ENCODE assay signal across 23 cellular contexts in the genomic region with DNA sequence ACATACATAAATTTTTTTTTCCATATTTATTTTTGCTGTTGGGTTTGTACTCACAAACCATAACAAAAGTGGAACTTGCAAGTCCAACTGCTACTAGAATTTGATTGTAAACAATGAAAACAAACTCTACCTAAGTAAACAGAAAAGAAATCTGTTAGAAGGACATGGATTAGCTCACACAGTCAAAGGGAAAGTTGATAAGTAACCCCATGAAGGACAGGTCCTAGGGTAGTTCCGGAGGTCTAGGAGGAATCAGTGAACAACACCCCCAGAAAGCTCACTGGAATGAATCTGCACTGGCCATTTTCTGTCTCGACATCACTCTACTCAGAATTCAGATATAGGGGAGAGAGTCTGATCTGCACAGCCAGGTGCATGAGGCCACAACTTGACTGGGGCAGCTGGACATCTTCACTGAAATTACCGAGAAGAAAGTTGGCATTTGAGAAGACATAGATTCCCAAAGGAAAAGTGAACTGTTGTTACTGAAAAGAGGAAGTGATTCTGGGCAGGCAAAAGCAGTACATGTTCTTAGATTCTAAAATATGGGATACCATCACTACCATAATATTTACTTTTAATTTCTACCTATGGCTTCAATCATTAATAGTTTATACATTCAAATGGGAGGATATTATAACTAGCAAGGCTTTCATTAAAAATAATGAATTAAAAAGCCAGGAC.
A peak's percentile ranks its signal among the peaks of the same experiment; 100 is the strongest.
DNase-seq lines count a peak whose midpoint lies in the region; ATAC-seq and TF ChIP-seq lines count a peak whose summit lies in the region.
"Had no signal": no experiment of that assay in that cellular context is flagged by ENCODE, and none has a peak within 500 bp of the region (broad histone marks: within the 10 kb centered on the region; RNA-seq: fewer than 3 reads in every experiment).

No MANE protein-coding gene starts in this region.

- H3K27ac Mint-ChIP-seq in Caco-2 (ENCODE audit: unreplicated experiment) (peak overlapping the region; percentile 46), endodermal cell (peak overlapping the region; percentile 4)
- H3K27ac Mint-ChIP-seq: CD14-positive monocyte, IgD-negative memory B cell had no signal

- no peak overlapping the region for H2BK15ac ChIP-seq in mesenchymal stem cell (ENCODE audit: low read depth, poor library complexity, severe bottlenecking)

- peak overlapping the region; percentile 48 for H2BK5ac ChIP-seq in mesenchymal stem cell (ENCODE audit: low read depth, low read length, poor library complexity, severe bottlenecking)

- H3K9ac ChIP-seq in Loucy (ENCODE audit: low read depth, low read length, poor library complexity, severe bottlenecking) (no peak overlapping the region), endodermal cell (ENCODE audit: extremely low read depth, low read length, poor library complexity, severe bottlenecking) (no peak overlapping the region), mesenchymal stem cell (ENCODE audit: low read length) (no peak overlapping the region)

- no peaks in the 10 kb centered on the region for H3K79me2 ChIP-seq in Loucy (ENCODE audit: insufficient read depth, low read length)

- H3K14ac ChIP-seq in mesenchymal stem cell (ENCODE audit: low read length in 2 of 2), result no peak overlapping the region

- DNase-seq in Caco-2 (no peak), endodermal cell (no peak), mesenchymal stem cell (no peak), DMS 273 (lab: John Stamatoyannopoulos, UW; ENCODE audit: unreplicated experiment) (no peak), sciatic nerve (ENCODE audit: low spot score) (no peak), left lung (no peak), NK-92 (lab: John Stamatoyannopoulos, UW; ENCODE audit: unreplicated experiment) (no peak)
- DNase-seq: DMS 273 treated with DMSO at 0.1 percent for 48 hours, GDM1, GOT3, MM.1S, NCI-H1694 treated with DMSO at 0.1 percent for 48 hours, NCI-H2107, NCI-H2227 treated with DMSO at 0.1 percent for 48 hours, NCI-H510A treated with DMSO at 0.1 percent for 48 hours, NCI-H774, SHP77, T-helper 1 cell had no signal

- intact Hi-C loops in Caco-2 (cut with micrococcal nuclease; ENCODE audit: unreplicated experiment) (no loop called here), sciatic nerve (cut with DNase I) (no loop called here), left lung (cut with DNase I) (no loop called here)

- POLR2A ChIA-PET in Caco-2 (lab: Charles Lee), result interaction anchor here (0.5 kb wide), 1 partner anchor 13 kb away, joined by 3 read pairs; no protein-coding TSS in a partner anchor

- H3K4me1 Mint-ChIP-seq in Caco-2 (ENCODE audit: low read depth, unreplicated experiment) (peaks cover 37% of the 10 kb centered on the region), endodermal cell (peaks cover 24% of the 10 kb centered on the region)
- H3K4me1 Mint-ChIP-seq: CD14-positive monocyte, IgD-negative memory B cell had no signal

- no TSS peak for BruUV-seq in Caco-2 (replicated peaks; lab: Mats Ljungman, UMichigan)

- no peaks in the 10 kb centered on the region for H4K20me1 ChIP-seq in Loucy (ENCODE audit: insufficient read depth, low read length, poor library complexity, severe bottlenecking)

- H3K79me1 ChIP-seq in mesenchymal stem cell (replicated peaks; ENCODE audit: low read length, poor library complexity, severe bottlenecking), result no peaks in the 10 kb centered on the region

- no peak overlapping the region for H2AK5ac ChIP-seq in mesenchymal stem cell (ENCODE audit: low read length, severe bottlenecking)

- no peak overlapping the region for H3K4me3 ChIP-seq in Caco-2 (ENCODE audit: low read depth, low read length)
- H3K4me3 ChIP-seq in Loucy (ENCODE audit: low read length, poor library complexity, severe bottlenecking), result no peak overlapping the region
- H3K4me3 ChIP-seq in endodermal cell (ENCODE audit: low read length), result no peak overlapping the region
- no peak overlapping the region for H3K4me3 ChIP-seq in mesenchymal stem cell (ENCODE audit: insufficient read depth in 1 of 2, low read depth in 1 of 2, low read length in 2 of 2)
- no peak overlapping the region for H3K4me3 ChIP-seq in left lung

- CTCF ChIA-PET in Caco-2 (lab: Charles Lee), result interaction anchor here (1.2 kb wide), 1 partner anchor 710 kb away, joined by 3 read pairs; no protein-coding TSS in a partner anchor

- no peaks in the 10 kb centered on the region for H3K36me3 ChIP-seq in Caco-2 (ENCODE audit: control insufficient read depth, insufficient read depth, low read length)
- H3K36me3 ChIP-seq in Loucy (ENCODE audit: insufficient read depth, low read length), result no peaks in the 10 kb centered on the region
- no peaks in the 10 kb centered on the region for H3K36me3 ChIP-seq in endodermal cell (ENCODE audit: control insufficient read depth, insufficient read depth, low read length)
- no peaks in the 10 kb centered on the region for H3K36me3 ChIP-seq in mesenchymal stem cell (ENCODE audit: control insufficient read depth in 1 of 2, insufficient read depth in 2 of 2, low read depth in 1 of 2, low read length in 2 of 2)
- H3K36me3 ChIP-seq in left lung, result no peaks in the 10 kb centered on the region

- H3K4me3 Mint-ChIP-seq in Caco-2 (ENCODE audit: unreplicated experiment) (no peak overlapping the region), endodermal cell (peak overlapping the region; percentile 5)
- H3K4me3 Mint-ChIP-seq: CD14-positive monocyte, IgD-negative memory B cell had no signal

- H3K4me1 ChIP-seq in Caco-2 (peaks cover 34% of the 10 kb centered on the region), Loucy (ENCODE audit: insufficient read depth, low read length, poor library complexity, severe bottlenecking) (no peaks in the 10 kb centered on the region), endodermal cell (ENCODE audit: control insufficient read depth, insufficient read depth, low read length) (peaks cover 12% of the 10 kb centered on the region), mesenchymal stem cell (ENCODE audit: control insufficient read depth, insufficient read depth, low read depth, low read length) (peaks cover 4% of the 10 kb centered on the region), left lung (no peaks in the 10 kb centered on the region)

- H2AFZ ChIP-seq in Loucy (ENCODE audit: low read length) (peak overlapping the region; percentile 7; the same call in 1 of the 2 replicates), mesenchymal stem cell (ENCODE audit: low read depth, low read length) (no peak overlapping the region)

- ATAC-seq in sciatic nerve (no peak), left lung (no peak)
- ATAC-seq: SK-N-SH treated with all-trans-retinoic acid at 6 μM for 48 hours had no signal

- no peak overlapping the region for H3K23ac ChIP-seq in mesenchymal stem cell (ENCODE audit: low read length in 2 of 2)

- TF ChIP-seq CTCF in Caco-2 (IDR thresholded peaks at IDR 0.05; ENCODE audit: insufficient read depth in 1 of 2, low read depth in 1 of 2, low read length in 1 of 2, severe bottlenecking in 1 of 2, unreplicated experiment in 1 of 2) (no peak), Loucy (conservative IDR thresholded peaks at IDR 0.05; ENCODE audit: low read length) (no peak), endodermal cell (conservative IDR thresholded peaks at IDR 0.05) (no peak), left lung (IDR thresholded peaks at IDR 0.05) (no peak)

- no peak overlapping the region for H3K18ac ChIP-seq in mesenchymal stem cell (ENCODE audit: low read depth in 1 of 2, low read length in 2 of 2)

- H4K8ac ChIP-seq in mesenchymal stem cell (ENCODE audit: low read length), result no peak overlapping the region

- no peaks in the 10 kb centered on the region for H3K9me3 ChIP-seq in Caco-2
- H3K9me3 ChIP-seq in Loucy (ENCODE audit: insufficient read depth, low read depth, low read length), result no peaks in the 10 kb centered on the region
- H3K9me3 ChIP-seq in endodermal cell (ENCODE audit: control insufficient read depth, low read length), result no peaks in the 10 kb centered on the region
- no peaks in the 10 kb centered on the region for H3K9me3 ChIP-seq in mesenchymal stem cell (ENCODE audit: control insufficient read depth, low read length)
- H3K9me3 ChIP-seq in left lung, result no peaks in the 10 kb centered on the region

- H2BK12ac ChIP-seq in mesenchymal stem cell (ENCODE audit: low read length in 2 of 2), result no peak overlapping the region

- no peak overlapping the region for H4K91ac ChIP-seq in mesenchymal stem cell (ENCODE audit: low read length)

- no peaks in the 10 kb centered on the region for H3K9me2 ChIP-seq in Loucy (replicated peaks; ENCODE audit: low read depth, low read length)

- H3F3A ChIP-seq in Loucy (ENCODE audit: low read depth), result no peaks in the 10 kb centered on the region

- 83 to 93% methylated on average over 2 to 3 of the region's 3 CpGs for WGBS in endodermal cell (ENCODE audit: insufficient coverage in 1 of 2, insufficient read length in 1 of 2), 2 experiments
- 82% methylated on average over 3 of the region's 3 CpGs for WGBS in mesenchymal stem cell

- H3K27me3 Mint-ChIP-seq in Caco-2 (ENCODE audit: insufficient read depth, unreplicated experiment) (no peaks in the 10 kb centered on the region), endodermal cell (ENCODE audit: insufficient read depth) (no peaks in the 10 kb centered on the region)

- H3K4ac ChIP-seq in mesenchymal stem cell (ENCODE audit: low read depth in 1 of 2, low read length in 2 of 2), result no peak overlapping the region

- H3K4me2 ChIP-seq in Loucy (ENCODE audit: low read depth, low read length, poor library complexity, severe bottlenecking), result no peak overlapping the region
- no peak overlapping the region for H3K4me2 ChIP-seq in mesenchymal stem cell (ENCODE audit: low read length, poor library complexity, severe bottlenecking)

- H3K27me3 ChIP-seq in Caco-2 (replicated peaks; ENCODE audit: control insufficient read depth, insufficient read depth, low read length) (no peaks in the 10 kb centered on the region), Loucy (ENCODE audit: insufficient read depth, low read length, poor library complexity, severe bottlenecking) (no peaks in the 10 kb centered on the region), endodermal cell (ENCODE audit: control insufficient read depth, insufficient read depth, low read length, poor library complexity, severe bottlenecking) (no peaks in the 10 kb centered on the region), mesenchymal stem cell (ENCODE audit: control insufficient read depth in 1 of 2, insufficient read depth in 1 of 2, low read length in 2 of 2) (no peaks in the 10 kb centered on the region), left lung (no peaks in the 10 kb centered on the region)

- no peaks in the 10 kb centered on the region for H3K36me3 Mint-ChIP-seq in Caco-2 (ENCODE audit: insufficient read depth, unreplicated experiment)
- H3K36me3 Mint-ChIP-seq in endodermal cell (ENCODE audit: low read depth), result no peaks in the 10 kb centered on the region
- H3K36me3 Mint-ChIP-seq: CD14-positive monocyte had no signal

- H3K27ac ChIP-seq in endodermal cell (ENCODE audit: low read depth, low read length) (no peak overlapping the region), mesenchymal stem cell (ENCODE audit: low read length, poor library complexity, severe bottlenecking) (peak overlapping the region; percentile 91), left lung (no peak overlapping the region)
- H3K27ac ChIP-seq: HL-60 had no signal

- no peaks in the 10 kb centered on the region for H3K9me3 Mint-ChIP-seq in Caco-2 (ENCODE audit: unreplicated experiment)
- no peaks in the 10 kb centered on the region for H3K9me3 Mint-ChIP-seq in endodermal cell

- H2BK120ac ChIP-seq in mesenchymal stem cell (ENCODE audit: low read depth, low read length), result no peak overlapping the region
